8 cellular contexts compared by ENCODE assay signal in the genomic region with DNA sequence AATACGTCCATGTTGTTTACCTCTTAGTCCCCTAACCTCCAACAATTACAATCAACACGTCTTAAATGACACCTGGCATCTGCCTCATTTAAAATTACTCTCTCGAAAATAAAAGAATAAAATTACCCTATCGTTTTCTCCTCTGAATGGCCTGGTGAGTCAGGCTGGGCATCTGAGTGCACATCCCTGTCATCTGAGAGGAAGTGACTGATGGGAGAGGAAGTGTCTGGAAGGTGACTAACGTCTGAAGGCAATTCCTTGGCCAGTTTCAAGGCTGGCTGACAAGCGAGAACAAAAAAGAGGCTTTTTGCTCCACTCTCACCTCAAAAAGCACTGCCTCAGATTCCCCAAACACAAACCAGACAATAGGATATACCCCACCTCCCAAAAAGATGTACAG. TPM values are rescaled to one million over a fixed set of nuclear protein-coding genes. Genes with fewer than 3 reads are reported as not detected.
DNase-seq lines count a peak whose midpoint lies in the region; ATAC-seq and TF ChIP-seq lines count a peak whose summit lies in the region.

No MANE protein-coding gene starts in this region.

- ATAC-seq in left ventricle myocardium superior (peak; percentile 60), HG02588 (IDR thresholded peaks at IDR 0.05; ENCODE audit: unreplicated experiment) (no peak), HG03521 (IDR thresholded peaks at IDR 0.05; ENCODE audit: unreplicated experiment) (no peak), GM21576 (IDR thresholded peaks at IDR 0.05; ENCODE audit: unreplicated experiment) (no peak)

- H3K4me1 ChIP-seq in H9 (ENCODE audit: insufficient read depth, low read length) = peaks cover 23% of the 10 kb centered on the region; the same call in 1 of the 2 replicates

- no peak overlapping the region for H2BK5ac ChIP-seq in H9 (ENCODE audit: insufficient read length, low read length)

- no peak overlapping the region for H4K5ac ChIP-seq in H9 (ENCODE audit: insufficient read length, low read depth, low read length)

- intact Hi-C loops in left ventricle myocardium superior (cut with micrococcal nuclease) = no loop called here

- H3K79me1 ChIP-seq in H9 (ENCODE audit: insufficient read depth, low read depth, low read length, poor library complexity, severe bottlenecking) = peaks cover 3% of the 10 kb centered on the region

- no peak overlapping the region for H2BK12ac ChIP-seq in H9 (ENCODE audit: insufficient read length, low read depth, low read length)

- H3K9me3 Mint-ChIP-seq in H9 = no peaks in the 10 kb centered on the region

- DNase-seq in A172 (ENCODE audit: low spot score) (peak; percentile 97), H9 (no peak), SW 1271 (lab: John Stamatoyannopoulos, UW) (peak; percentile 79 to 96), left ventricle myocardium superior (no peak), cerebellum (ENCODE audit: low spot score) (no peak)

- no peaks in the 10 kb centered on the region for H3K27me3 ChIP-seq in H9 (ENCODE audit: insufficient read depth, low read length)

- no peak overlapping the region for H2AK5ac ChIP-seq in H9 (ENCODE audit: insufficient read length, low read length)

- H3K27ac Mint-ChIP-seq in H9 = peak overlapping the region; percentile 8 to 58 (median 28); a peak in 2 of 7 replicates

- H3K23ac ChIP-seq in H9 (ENCODE audit: insufficient read length, low read depth, low read length) = no peak overlapping the region

- no peak overlapping the region for H3K4me3 Mint-ChIP-seq in H9

- no peaks in the 10 kb centered on the region for H4K20me1 ChIP-seq in H9 (ENCODE audit: control insufficient read depth, insufficient read depth, insufficient read length)

- no peak overlapping the region for H2AFZ ChIP-seq in H9 (ENCODE audit: low read length)

- no peak overlapping the region for H3K14ac ChIP-seq in H9 (ENCODE audit: insufficient read depth, low read length)

- H2BK20ac ChIP-seq in H9 (ENCODE audit: low read depth, low read length, poor library complexity, severe bottlenecking) = no peak overlapping the region

- H3T11ph ChIP-seq in H9 (ENCODE audit: low read length) = no peak overlapping the region

- no peaks in the 10 kb centered on the region for H3K9me3 ChIP-seq in H9 (ENCODE audit: control insufficient read depth, low read depth, low read length)

- H4K91ac ChIP-seq in H9 (ENCODE audit: insufficient read length, low read depth, low read length) = no peak overlapping the region

- H3K36me3 Mint-ChIP-seq in H9 (ENCODE audit: insufficient read depth in 1 of 3, low read depth in 3 of 3) = no peaks in the 10 kb centered on the region; a peak in 1 of 7 replicates

- H4K8ac ChIP-seq in H9 (replicated peaks; ENCODE audit: insufficient read length, low read depth, low read length) = no peak overlapping the region

- H2BK120ac ChIP-seq in H9 (ENCODE audit: low read depth, low read length, poor library complexity, severe bottlenecking) = no peak overlapping the region

- peaks cover 81 to 82% of the 10 kb centered on the region in 2 experiments for H3K4me1 Mint-ChIP-seq in H9

- no peak overlapping the region for H3K56ac ChIP-seq in H9 (ENCODE audit: insufficient read length, low read depth, low read length)

- no peak overlapping the region for H3K4ac ChIP-seq in H9 (ENCODE audit: low read depth, low read length)

- TF ChIP-seq CTCF in H9 (conservative IDR thresholded peaks at IDR 0.05) = no peak

- WGBS in H9 (ENCODE audit: extremely low coverage, insufficient read length, low lambda C conversion rate) = 100% methylated on average over 2 of the region's 6 CpGs

- H3K79me2 ChIP-seq in H9 (ENCODE audit: insufficient read depth, low read length) = peaks cover 2% of the 10 kb centered on the region; the same call in 1 of the 2 replicates

- H2BK15ac ChIP-seq in H9 (ENCODE audit: low read depth, low read length) = no peak overlapping the region

- H3K18ac ChIP-seq in H9 (ENCODE audit: insufficient read length, low read depth, low read length) = no peak overlapping the region

- H3K27me3 Mint-ChIP-seq in H9 (ENCODE audit: low read depth) = no peaks in the 10 kb centered on the region

- no peak overlapping the region for H3K27ac ChIP-seq in H9 (ENCODE audit: insufficient read length, low read depth, low read length)

- H3K23me2 ChIP-seq in H9 (ENCODE audit: insufficient read length, low read depth, low read length, poor library complexity, severe bottlenecking) = no peaks in the 10 kb centered on the region

- H3K4me2 ChIP-seq in H9 (ENCODE audit: insufficient read depth, insufficient read length, low read length) = no peak overlapping the region

- no peak overlapping the region for H3K9ac ChIP-seq in H9 (ENCODE audit: extremely low read depth, insufficient read length, low read length)

RNA-seq across cellular contexts. Expression of a gene that starts 57.7 kb away (rescaled TPM):
- total RNA-seq in A172 (2014; rRNA removed; shearing (Covaris generic)) = 155 and 158 TPM in 2 replicates
- total RNA-seq in H9 (2021) (86.4 and 97.0 TPM in 2 replicates), left ventricle myocardium superior (146 TPM), cerebellum (43.3 TPM)

Comparison
In these comparisons a context has a peak if more than half of its experiments do, and no peak if none do; other contexts are left out.
1. DNase-seq: peak in A172 (single experiment) and SW 1271 (2 of 2); none in H9 (single experiment), left ventricle myocardium superior (single experiment) and cerebellum (single experiment).